8 cellular contexts compared by ENCODE assay signal in the genomic region with DNA sequence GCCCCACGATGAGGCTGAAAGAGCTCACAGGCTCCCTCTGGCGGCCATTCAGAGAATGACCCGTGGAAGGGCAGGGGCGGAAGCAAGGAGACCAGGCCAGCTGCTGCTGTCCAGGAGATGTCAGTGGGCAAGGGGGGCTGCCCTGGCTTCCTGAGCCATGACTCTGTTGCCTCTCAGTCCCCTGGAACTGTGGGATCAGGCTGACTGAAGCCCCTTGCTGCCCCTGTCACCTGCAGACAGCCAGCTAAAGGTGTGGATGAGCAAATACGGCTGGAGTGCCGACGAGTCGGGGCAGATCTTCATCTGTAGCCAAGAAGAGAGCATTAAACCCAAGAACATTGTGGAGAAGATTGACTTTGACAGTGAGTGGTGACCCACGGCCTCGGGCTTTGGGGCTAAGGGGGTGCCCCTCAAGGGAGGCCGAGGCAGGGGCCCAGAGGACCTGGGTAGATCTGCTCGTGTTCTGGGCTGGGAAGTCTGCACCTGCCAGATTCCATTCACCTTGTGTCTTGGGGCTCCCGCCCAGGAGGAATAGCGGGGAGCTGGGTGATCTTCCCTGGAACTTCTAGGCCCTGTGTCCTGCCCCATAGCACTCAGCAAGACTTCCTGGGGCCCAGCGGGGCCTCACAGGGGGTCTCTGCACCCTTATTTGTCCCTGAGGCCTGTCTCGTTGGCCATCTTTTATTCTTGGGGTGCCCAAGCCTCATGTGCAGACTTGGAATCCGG. TPM values are rescaled to one million over a fixed set of nuclear protein-coding genes. Genes with fewer than 3 reads are reported as not detected.
DNase-seq lines count a peak whose midpoint lies in the region; ATAC-seq and TF ChIP-seq lines count a peak whose summit lies in the region.

No MANE protein-coding gene starts in this region.

- no peak for TF ChIP-seq POLR2A in spleen (IDR thresholded peaks at IDR 0.05)

- H3K4me1 ChIP-seq in hepatocyte (ENCODE audit: insufficient read depth) = peaks cover 3% of the 10 kb centered on the region
- H3K4me1 ChIP-seq in spleen = peaks cover 14 to 38% (median 31%) of the 10 kb centered on the region in 6 donors

- H3K4me2 ChIP-seq in hepatocyte = no peak overlapping the region

- DNase-seq in DMS79 treated with DMSO at 0.1 percent for 48 hours (lab: John Stamatoyannopoulos, UW) = peak; percentile 31
- DNase-seq in Kasumi-1 (lab: John Stamatoyannopoulos, UW) = peak; percentile 52 to 54
- peak; percentile 70 for DNase-seq in T-helper 9 cell
- DNase-seq in astrocyte of the cerebellum (ENCODE audit: low read depth) = no peak
- DNase-seq in hepatocyte (ENCODE audit: low spot score) = peak; percentile 76
- DNase-seq in spleen = peak; percentile 94

- ATAC-seq in GM21576 (IDR thresholded peaks at IDR 0.05; ENCODE audit: unreplicated experiment) (no peak), HG03039 (IDR thresholded peaks at IDR 0.05; ENCODE audit: unreplicated experiment) (no peak)

- in situ Hi-C loops in astrocyte of the cerebellum (cut with HindIII; ENCODE audit: low sequenced_read_pairs) = no loop called here

- H3K79me2 ChIP-seq in hepatocyte = peaks cover 2% of the 10 kb centered on the region

- H3K9me3 ChIP-seq in hepatocyte (ENCODE audit: low read depth) (no peaks in the 10 kb centered on the region), spleen (no peaks in the 10 kb centered on the region)

- no peaks in the 10 kb centered on the region for H3K9me2 ChIP-seq in hepatocyte (replicated peaks; ENCODE audit: insufficient read depth)

- H3K36me3 ChIP-seq in hepatocyte (replicated peaks; ENCODE audit: insufficient read depth, low read depth) (no peaks in the 10 kb centered on the region), spleen (peaks cover 0 to 87% (median 41%) of the 10 kb centered on the region in 6 donors)

- intact Hi-C loops in spleen (cut with DNase I; ENCODE audit: low total_unique reads) = loop anchor here (5.0 to 10.0 kb wide), 4 partner anchors 88 to 300 kb away; partner anchors contain the start of genes FAM98C, MRPS12 and SARS2

- 74% methylated on average over 17 of the region's 17 CpGs for WGBS in hepatocyte (ENCODE audit: low lambda C conversion rate, missing lambda C conversion rate)
- 70 to 75% (median 71%) methylated on average over 17 of the region's 17 CpGs for WGBS in spleen, 5 donors

- peak overlapping the region; percentile 30 for H3K27ac ChIP-seq in hepatocyte
- H3K27ac ChIP-seq in spleen = peak overlapping the region in 6 of 8 donors; percentile 23 to 84 (median 52)

- peak; percentile 94 for TF ChIP-seq CTCF in astrocyte of the cerebellum (IDR thresholded peaks at IDR 0.05; ENCODE audit: low read depth, low read length, missing control alignments)
- TF ChIP-seq CTCF in hepatocyte (IDR thresholded peaks at IDR 0.05; ENCODE audit: poor library complexity) = peak; percentile 86
- TF ChIP-seq CTCF in spleen (IDR thresholded peaks at IDR 0.05 in 8 of 11, conservative IDR thresholded peaks at IDR 0.05 in 3 of 11) = peak; percentile 91 to 99 (median 97)

- H2AFZ ChIP-seq in hepatocyte = no peak overlapping the region

- no peak overlapping the region for H3K4me3 ChIP-seq in astrocyte of the cerebellum (ENCODE audit: low read depth, low read length)
- no peak overlapping the region for H3K4me3 ChIP-seq in hepatocyte
- no peak overlapping the region for H3K4me3 ChIP-seq in spleen

- H3K27me3 ChIP-seq in hepatocyte = no peaks in the 10 kb centered on the region
- H3K27me3 ChIP-seq in spleen (replicated peaks in 1 of 7) = no peaks in the 10 kb centered on the region

- no peaks in the 10 kb centered on the region for H4K20me1 ChIP-seq in hepatocyte (ENCODE audit: insufficient read depth, poor library complexity, severe bottlenecking)

RNA-seq across cellular contexts. Expression of gene ACTN4, which starts 12.5 kb away (rescaled TPM):
- 278 and 321 TPM in 2 replicates for total RNA-seq in hepatocyte
- polyA plus RNA-seq in hepatocyte = 54.4 and 59.3 TPM in 2 replicates
- 100 to 1,000 TPM; 360 to 621 (median 487) TPM for total RNA-seq in spleen
- 100 to 1,000 TPM in 1 of 3 donors, 10 to 100 TPM in 2; 39.3 to 185 (median 51.2) TPM for polyA plus RNA-seq in spleen

RNA-seq across cellular contexts. Expression of gene EIF3K, which starts 15.9 kb away (rescaled TPM):
- 309 and 354 TPM in 2 replicates for total RNA-seq in hepatocyte
- polyA plus RNA-seq in hepatocyte = 170 and 171 TPM in 2 replicates
- total RNA-seq in spleen = 100 to 1,000 TPM; 232 to 538 (median 244) TPM
- 100 to 1,000 TPM; 276 to 365 (median 328) TPM for polyA plus RNA-seq in spleen

RNA-seq across cellular contexts. Expression of gene MAP4K1, which starts 17.2 kb away (rescaled TPM):
- total RNA-seq in hepatocyte (0.57 and 0.96 TPM in 2 replicates), spleen (100 to 1,000 TPM in 4 of 7 donors, 10 to 100 TPM in 3; 58.2 to 163 (median 122) TPM)
- polyA plus RNA-seq in hepatocyte (2.6 and 4.5 TPM in 2 replicates), spleen (100 to 1,000 TPM in 2 of 3 donors, 10 to 100 TPM in 1; 81.3 to 161 (median 153) TPM)

Comparison
In these comparisons a context has a peak if more than half of its experiments do, and no peak if none do; other contexts are left out.
1. RNA of gene MAP4K1, which starts 17.2 kb away (total RNA-seq): 58.2 to 163 TPM in spleen; 0.57 to 0.96 TPM in hepatocyte; every median in the first group is over 10 times any median in the second.
2. Peak in every context shown above with its lines, with median percentiles within 50 percentile points of each other: CTCF ChIP-seq.